ENCODE assay signal across 1 cellular context in genomic region chr19:19778666-19779065, GRCh38.
TF ChIP-seq lines count a peak whose summit lies in the region.

No MANE protein-coding gene starts in this region.

TF ChIP-seq in HepG2, 621 proteins besides CTCF, POLR2A, EP300 and RAD21:
- TF ChIP-seq STAT6 (CRISPR knock-in tag; IDR thresholded peaks at IDR 0.05; ENCODE audit: borderline replicate concordance) (no peak), ZNF576 (CRISPR knock-in tag; IDR thresholded peaks at IDR 0.05) (no peak), TOPORS (CRISPR knock-in tag; IDR thresholded peaks at IDR 0.05) (no peak), SETDB1 (CRISPR knock-in tag; IDR thresholded peaks at IDR 0.05; ENCODE audit: borderline replicate concordance) (no peak), MAX (IDR thresholded peaks at IDR 0.05) (no peak), ZNF567 (CRISPR knock-in tag; IDR thresholded peaks at IDR 0.05; ENCODE audit: borderline replicate concordance) (no peak), SIN3B (IDR thresholded peaks at IDR 0.05; ENCODE audit: low read length) (no peak), ZNF549 (CRISPR knock-in tag; IDR thresholded peaks at IDR 0.05) (no peak), ZNF335 (CRISPR knock-in tag; IDR thresholded peaks at IDR 0.05) (no peak), ZNF550 (CRISPR knock-in tag; IDR thresholded peaks at IDR 0.05; ENCODE audit: borderline replicate concordance) (no peak), ZNF343 (CRISPR knock-in tag; IDR thresholded peaks at IDR 0.05) (no peak)
